In genomic region chr1:177922209-177922608, GRCh38 we compare ENCODE assay signal across 16 cellular contexts. TPM values are rescaled to one million over a fixed set of nuclear protein-coding genes. Genes with fewer than 3 reads are reported as not detected.
"Had no signal": no experiment of that assay in that cellular context is flagged by ENCODE, and none has a peak within 500 bp of the region (broad histone marks: within the 10 kb centered on the region; RNA-seq: fewer than 3 reads in every experiment).

No MANE protein-coding gene starts in this region.

- H3K27me3 Mint-ChIP-seq: activated naive CD4-positive, alpha-beta T cell treated with anti-CD3 and anti-CD28 coated beads, Interleukin-2, amount 10 ng/mL, durations not matched to agents 7 days and 5 days; natural killer cell treated with Interleukin-12 subunit alpha and Interleukin-12 subunit beta and Interleukin-15 and Interleukin-18, amount 100 ng/mL, for 72 hours had no signal

- H3K9me3 ChIP-seq: adrenal gland, gastrocnemius medialis, left lung, stomach, thoracic aorta had no signal

- H3K27me3 ChIP-seq: adrenal gland, gastrocnemius medialis, left lung, stomach had no signal

- H3K9me3 Mint-ChIP-seq: activated naive CD4-positive, alpha-beta T cell treated with anti-CD3 and anti-CD28 coated beads, Interleukin-2, amount 10 ng/mL, durations not matched to agents 7 days and 5 days; activated T-helper 2 cell treated with anti-CD3 and anti-CD28 coated beads, Interferon-gamma antibody, Interleukin-2, Interleukin-4, amounts not matched to agents 10 μg/mL and 5 μg/mL and 100 μg/mL, durations not matched to agents 14 hours and 24 hours and 36 hours; memory B cell; natural killer cell treated with Interleukin-12 subunit alpha and Interleukin-12 subunit beta and Interleukin-15 and Interleukin-18, amount 100 ng/mL, for 72 hours had no signal

- H3K27ac ChIP-seq: adrenal gland, coronary artery, gastrocnemius medialis, left lung, stomach, thoracic aorta had no signal

- H3K4me1 ChIP-seq: adrenal gland, gastrocnemius medialis, left lung, stomach had no signal

- H3K36me3 Mint-ChIP-seq: activated naive CD4-positive, alpha-beta T cell treated with anti-CD3 and anti-CD28 coated beads, Interleukin-2, amount 10 ng/mL, durations not matched to agents 7 days and 5 days; memory B cell; natural killer cell treated with Interleukin-12 subunit alpha and Interleukin-12 subunit beta and Interleukin-15 and Interleukin-18, amount 100 ng/mL, for 72 hours had no signal

- ATAC-seq: gastrocnemius medialis; left lung; natural killer cell treated with Interleukin-12 subunit alpha and Interleukin-12 subunit beta and Interleukin-15 and Interleukin-18, amount 100 ng/mL, for 72 hours had no signal

- DNase-seq: activated naive CD4-positive, alpha-beta T cell treated with anti-CD3 and anti-CD28 coated beads, Interleukin-2, amount 10 ng/mL, durations not matched to agents 7 days and 5 days; adrenal gland; caudate nucleus; effector CD4-positive, alpha-beta T cell; gastrocnemius medialis; islet precursor cell; left lung; occipital lobe; stimulated activated CD4-positive, alpha-beta T cell treated with anti-CD3 and anti-CD28 coated beads, Interleukin-4, amount 100 ng/mL, for 4 hours; stomach had no signal

- H3K4me3 Mint-ChIP-seq: activated naive CD4-positive, alpha-beta T cell treated with anti-CD3 and anti-CD28 coated beads, Interleukin-2, amount 10 ng/mL, durations not matched to agents 7 days and 5 days; memory B cell; natural killer cell treated with Interleukin-12 subunit alpha and Interleukin-12 subunit beta and Interleukin-15 and Interleukin-18, amount 100 ng/mL, for 72 hours had no signal

- H3K36me3 ChIP-seq: adrenal gland, gastrocnemius medialis, left lung, thoracic aorta had no signal

- H3K27ac Mint-ChIP-seq: activated naive CD4-positive, alpha-beta T cell treated with anti-CD3 and anti-CD28 coated beads, Interleukin-2, amount 10 ng/mL, durations not matched to agents 7 days and 5 days; activated T-helper 2 cell treated with anti-CD3 and anti-CD28 coated beads, Interferon-gamma antibody, Interleukin-2, Interleukin-4, amounts not matched to agents 10 μg/mL and 5 μg/mL and 100 μg/mL, durations not matched to agents 14 hours and 24 hours and 36 hours; memory B cell; natural killer cell treated with Interleukin-12 subunit alpha and Interleukin-12 subunit beta and Interleukin-15 and Interleukin-18, amount 100 ng/mL, for 72 hours had no signal

- H3K4me3 ChIP-seq: adrenal gland, coronary artery, gastrocnemius medialis, left lung, stomach, thoracic aorta had no signal

- H3K4me1 Mint-ChIP-seq: activated naive CD4-positive, alpha-beta T cell treated with anti-CD3 and anti-CD28 coated beads, Interleukin-2, amount 10 ng/mL, durations not matched to agents 7 days and 5 days; memory B cell had no signal

- FAIRE-seq: TTC549 had no signal

RNA-seq across cellular contexts. Expression of gene SEC16B, which starts 47.6 kb away (rescaled TPM):
- total RNA-seq: activated T-helper 2 cell treated with anti-CD3 and anti-CD28 coated beads, Interferon-gamma antibody, Interleukin-2, Interleukin-4, amounts not matched to agents 10 μg/mL and 5 μg/mL and 100 μg/mL, durations not matched to agents 14 hours and 24 hours and 36 hours; natural killer cell treated with Interleukin-12 subunit alpha and Interleukin-12 subunit beta and Interleukin-15 and Interleukin-18, amount 100 ng/mL, for 72 hours had no signal
